20 cellular contexts compared by ENCODE assay signal in genomic region chr4:174494146-174494545, GRCh38. TPM values are rescaled to one million over a fixed set of nuclear protein-coding genes. Genes with fewer than 3 reads are reported as not detected.
A peak's percentile ranks its signal among the peaks of the same experiment; 100 is the strongest.
DNase-seq lines count a peak whose midpoint lies in the region; ATAC-seq, FAIRE-seq and TF ChIP-seq lines count a peak whose summit lies in the region.
"Had no signal": no experiment of that assay in that cellular context is flagged by ENCODE, and none has a peak within 500 bp of the region (broad histone marks: within the 10 kb centered on the region; RNA-seq: fewer than 3 reads in every experiment).

No MANE protein-coding gene starts in this region.

- peaks cover 4% of the 10 kb centered on the region for H3K36me3 ChIP-seq in CD4-positive, CD25-positive, alpha-beta regulatory T cell (ENCODE audit: control insufficient read depth, insufficient read depth, low read length)
- no peaks in the 10 kb centered on the region for H3K36me3 ChIP-seq in Loucy (ENCODE audit: insufficient read depth, low read length)
- H3K36me3 ChIP-seq in small intestine (ENCODE audit: control insufficient read depth in 2 of 2, insufficient read depth in 2 of 2, low read length in 2 of 2) = peaks cover 0 to 3% of the 10 kb centered on the region in 2 donors
- no peaks in the 10 kb centered on the region for H3K36me3 ChIP-seq in mesendoderm (ENCODE audit: control insufficient read depth, insufficient read depth, low read length)
- H3K36me3 ChIP-seq: BE2C had no signal

- H3K4me2 ChIP-seq in Loucy (ENCODE audit: low read depth, low read length, poor library complexity, severe bottlenecking) (no peak overlapping the region), mesendoderm (ENCODE audit: low read length) (no peak overlapping the region)

- no peak for TF ChIP-seq CTCF in Loucy (conservative IDR thresholded peaks at IDR 0.05; ENCODE audit: low read length)

- no peak for DNase-seq in activated T-cell treated with anti-CD3 and anti-CD28 coated beads, Interleukin-2, amount 50 U/mL, for 24 hours
- DNase-seq in activated T-cell treated with anti-CD3 and anti-CD28 coated beads, Interleukin-2, amount 50 U/mL, for 1 hour = no peak
- no peak for DNase-seq in CD4-positive, CD25-positive, alpha-beta regulatory T cell
- DNase-seq in small intestine = peak; percentile 50
- no peak for DNase-seq in stimulated activated naive CD4-positive, alpha-beta T cell (lab: John Stamatoyannopoulos, UW)
- no peak for DNase-seq in mesendoderm
- DNase-seq: ACHN; BE2C; C1 segment of cervical spinal cord; Caco-2; CD4-positive, alpha-beta T cell; GM23248; HCEC 1CT had no signal

- peak overlapping the region; percentile 8; the same call in 1 of the 2 replicates for H2AFZ ChIP-seq in Loucy (ENCODE audit: low read length)
- H2AFZ ChIP-seq: GM23248 had no signal

- H4K5ac ChIP-seq in mesendoderm (ENCODE audit: low read length) = no peak overlapping the region

- no peaks in the 10 kb centered on the region for H3K9me2 ChIP-seq in Loucy (replicated peaks; ENCODE audit: low read depth, low read length)

- H3K4me3 ChIP-seq in CD4-positive, CD25-positive, alpha-beta regulatory T cell (ENCODE audit: low read depth, low read length) = no peak overlapping the region
- no peak overlapping the region for H3K4me3 ChIP-seq in Loucy (ENCODE audit: low read length, poor library complexity, severe bottlenecking)
- no peak overlapping the region for H3K4me3 ChIP-seq in small intestine (ENCODE audit: low read depth in 1 of 2, low read length in 2 of 2)
- no peak overlapping the region for H3K4me3 ChIP-seq in mesendoderm (ENCODE audit: low read length)
- H3K4me3 ChIP-seq: GM23248 had no signal

- no peaks in the 10 kb centered on the region for H3K27me3 ChIP-seq in CD4-positive, CD25-positive, alpha-beta regulatory T cell (ENCODE audit: control insufficient read depth, insufficient read depth, low read length)
- H3K27me3 ChIP-seq in Loucy (ENCODE audit: insufficient read depth, low read length, poor library complexity, severe bottlenecking) = no peaks in the 10 kb centered on the region
- no peaks in the 10 kb centered on the region for H3K27me3 ChIP-seq in small intestine (ENCODE audit: control insufficient read depth in 2 of 2, insufficient read depth in 2 of 2, low read length in 2 of 2)
- no peaks in the 10 kb centered on the region for H3K27me3 ChIP-seq in mesendoderm (ENCODE audit: insufficient read depth, low read length, poor library complexity)
- H3K27me3 ChIP-seq: BE2C had no signal

- no peak overlapping the region for H4K8ac ChIP-seq in mesendoderm (ENCODE audit: low read depth, low read length)

- H3K79me1 ChIP-seq in mesendoderm (ENCODE audit: low read length) = no peaks in the 10 kb centered on the region

- H3K18ac ChIP-seq in mesendoderm (ENCODE audit: low read length) = no peak overlapping the region

- FAIRE-seq in small intestine (lab: Jason Lieb, UNC) = peak; percentile 73
- FAIRE-seq: D721Med, G401.6, GM12891, GM19239, H54 had no signal

- H3K27me3 Mint-ChIP-seq in activated T-cell treated with anti-CD3 and anti-CD28 coated beads, Interleukin-2, amount 50 U/mL, for 24 hours = no peaks in the 10 kb centered on the region
- H3K27me3 Mint-ChIP-seq in CD4-positive, CD25-positive, alpha-beta regulatory T cell = peaks cover 4% of the 10 kb centered on the region
- H3K27me3 Mint-ChIP-seq: CD4-positive, alpha-beta T cell had no signal

- no peak overlapping the region for H3K56ac ChIP-seq in mesendoderm (ENCODE audit: low read length)

- no peaks in the 10 kb centered on the region for H3K36me3 Mint-ChIP-seq in activated T-cell treated with anti-CD3 and anti-CD28 coated beads, Interleukin-2, amount 50 U/mL, for 24 hours (ENCODE audit: low read depth)
- H3K36me3 Mint-ChIP-seq in CD4-positive, CD25-positive, alpha-beta regulatory T cell = no peaks in the 10 kb centered on the region

- H3K79me2 ChIP-seq in Loucy (ENCODE audit: insufficient read depth, low read length) (no peaks in the 10 kb centered on the region), mesendoderm (ENCODE audit: control insufficient read depth, insufficient read depth, low read length) (no peaks in the 10 kb centered on the region)

- no peaks in the 10 kb centered on the region for H4K20me1 ChIP-seq in Loucy (ENCODE audit: insufficient read depth, low read length, poor library complexity, severe bottlenecking)

- H2AK5ac ChIP-seq in mesendoderm (ENCODE audit: low read length) = no peak overlapping the region

- H3K9me3 ChIP-seq in CD4-positive, CD25-positive, alpha-beta regulatory T cell (ENCODE audit: control insufficient read depth in 2 of 2, low read length in 2 of 2) = no peaks in the 10 kb centered on the region
- H3K9me3 ChIP-seq in Loucy (ENCODE audit: insufficient read depth, low read depth, low read length) = no peaks in the 10 kb centered on the region
- H3K9me3 ChIP-seq in small intestine (ENCODE audit: control insufficient read depth, low read depth) = no peaks in the 10 kb centered on the region
- H3K9me3 ChIP-seq: BE2C, Caco-2 had no signal

- ATAC-seq in CD4-positive, CD25-positive, alpha-beta regulatory T cell (ENCODE audit: low read depth in 2 of 2) = no peak

- H2BK15ac ChIP-seq in mesendoderm (replicated peaks; ENCODE audit: low read depth) = no peak overlapping the region

- H3F3A ChIP-seq in Loucy (ENCODE audit: low read depth) = no peaks in the 10 kb centered on the region

- no peak overlapping the region for H2BK120ac ChIP-seq in mesendoderm (ENCODE audit: low read depth, low read length)

- no peak overlapping the region for H3K4me3 Mint-ChIP-seq in activated T-cell treated with anti-CD3 and anti-CD28 coated beads, Interleukin-2, amount 50 U/mL, for 24 hours
- no peak overlapping the region for H3K4me3 Mint-ChIP-seq in CD4-positive, CD25-positive, alpha-beta regulatory T cell
- H3K4me3 Mint-ChIP-seq: CD4-positive, alpha-beta T cell had no signal

- peaks cover 19% of the 10 kb centered on the region for H3K4me1 Mint-ChIP-seq in activated T-cell treated with anti-CD3 and anti-CD28 coated beads, Interleukin-2, amount 50 U/mL, for 24 hours (ENCODE audit: low read depth)
- peaks cover 0 to 10% (median 7%) of the 10 kb centered on the region in 4 donors for H3K4me1 Mint-ChIP-seq in CD4-positive, CD25-positive, alpha-beta regulatory T cell

- no peak overlapping the region for H3K4ac ChIP-seq in mesendoderm (ENCODE audit: low read depth, low read length)

- no peak overlapping the region for H2BK5ac ChIP-seq in mesendoderm (ENCODE audit: low read length)

- no peaks in the 10 kb centered on the region for H3K4me1 ChIP-seq in CD4-positive, CD25-positive, alpha-beta regulatory T cell (ENCODE audit: control insufficient read depth, insufficient read depth, low read length, poor library complexity, severe bottlenecking)
- H3K4me1 ChIP-seq in Loucy (ENCODE audit: insufficient read depth, low read length, poor library complexity, severe bottlenecking) = peaks cover 34% of the 10 kb centered on the region
- peaks cover 0 to 8% of the 10 kb centered on the region in 2 donors for H3K4me1 ChIP-seq in small intestine (ENCODE audit: control insufficient read depth in 2 of 2, insufficient read depth in 1 of 2, low read depth in 1 of 2, low read length in 1 of 2)
- no peaks in the 10 kb centered on the region for H3K4me1 ChIP-seq in mesendoderm (ENCODE audit: control insufficient read depth, low read depth, low read length)
- H3K4me1 ChIP-seq: BE2C had no signal

- H3K9me3 Mint-ChIP-seq in activated T-cell treated with anti-CD3 and anti-CD28 coated beads, Interleukin-2, amount 50 U/mL, for 24 hours = no peaks in the 10 kb centered on the region
- H3K9me3 Mint-ChIP-seq in CD4-positive, CD25-positive, alpha-beta regulatory T cell = peaks cover 0 to 2% (median 0%) of the 10 kb centered on the region in 7 donors
- H3K9me3 Mint-ChIP-seq: CD4-positive, alpha-beta T cell had no signal

- H3K9ac ChIP-seq in Loucy (ENCODE audit: low read depth, low read length, poor library complexity, severe bottlenecking) = no peak overlapping the region
- H3K9ac ChIP-seq in mesendoderm (ENCODE audit: low read length) = no peak overlapping the region
- H3K9ac ChIP-seq: GM23248 had no signal

- H3K27ac ChIP-seq in CD4-positive, CD25-positive, alpha-beta regulatory T cell (ENCODE audit: insufficient read depth, low read length, poor library complexity, severe bottlenecking) = peak overlapping the region; percentile 2
- H3K27ac ChIP-seq in small intestine (ENCODE audit: low read depth in 1 of 2, low read length in 1 of 2) (no peak overlapping the region), mesendoderm (ENCODE audit: low read depth, low read length) (no peak overlapping the region)
- H3K27ac ChIP-seq: GM23248, HL-60 had no signal

- peak overlapping the region; percentile 50 for H3K27ac Mint-ChIP-seq in activated T-cell treated with anti-CD3 and anti-CD28 coated beads, Interleukin-2, amount 50 U/mL, for 24 hours
- H3K27ac Mint-ChIP-seq in CD4-positive, CD25-positive, alpha-beta regulatory T cell = no peak overlapping the region
- H3K27ac Mint-ChIP-seq: CD4-positive, alpha-beta T cell had no signal

- no peak overlapping the region for H3K23ac ChIP-seq in mesendoderm (ENCODE audit: low read length)

RNA-seq across cellular contexts. Expression of gene HPGD, which starts 28.1 kb away (rescaled TPM):
- total RNA-seq in CD4-positive, CD25-positive, alpha-beta regulatory T cell = 85.7 TPM
- 100 to 1,000 TPM in 1 of 4 donors, 10 to 100 TPM in 3; 48.3 to 126 (median 87.9) TPM for polyA plus RNA-seq in CD4-positive, CD25-positive, alpha-beta regulatory T cell
- polyA plus RNA-seq in small intestine = 100 to 1,000 TPM in 2 of 3 donors, 10 to 100 TPM in 1; 60.9 to 399 (median 215) TPM
- polyA plus RNA-seq in mesendoderm (2013, experiment 1 of 2) = 11.1 TPM
- 10.6 TPM for polyA plus RNA-seq in mesendoderm (2013, experiment 2 of 2)
- total RNA-seq: GM23248 had no signal
- polyA plus RNA-seq: GM23248 had no signal
